1 cellular context compared by ENCODE assay signal in genomic region chr6:27809939-27810767, GRCh38.
TF ChIP-seq lines count a peak whose summit lies in the region.

No MANE protein-coding gene starts in this region.

TF ChIP-seq in HepG2, 621 proteins besides CTCF, POLR2A, EP300 and RAD21 (continued from another document and continues in another):
- peak; percentile 69 for TF ChIP-seq ELF3 (CRISPR knock-in tag; IDR thresholded peaks at IDR 0.05)
- TF ChIP-seq, protein P1, sequence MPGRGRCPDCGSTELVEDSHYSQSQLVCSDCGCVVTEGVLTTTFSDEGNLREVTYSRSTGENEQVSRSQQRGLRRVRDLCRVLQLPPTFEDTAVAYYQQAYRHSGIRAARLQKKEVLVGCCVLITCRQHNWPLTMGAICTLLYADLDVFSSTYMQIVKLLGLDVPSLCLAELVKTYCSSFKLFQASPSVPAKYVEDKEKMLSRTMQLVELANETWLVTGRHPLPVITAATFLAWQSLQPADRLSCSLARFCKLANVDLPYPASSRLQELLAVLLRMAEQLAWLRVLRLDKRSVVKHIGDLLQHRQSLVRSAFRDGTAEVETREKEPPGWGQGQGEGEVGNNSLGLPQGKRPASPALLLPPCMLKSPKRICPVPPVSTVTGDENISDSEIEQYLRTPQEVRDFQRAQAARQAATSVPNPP (CRISPR knock-in tag; IDR thresholded peaks at IDR 0.05) = peak; percentile 95
- TF ChIP-seq, protein P2, sequence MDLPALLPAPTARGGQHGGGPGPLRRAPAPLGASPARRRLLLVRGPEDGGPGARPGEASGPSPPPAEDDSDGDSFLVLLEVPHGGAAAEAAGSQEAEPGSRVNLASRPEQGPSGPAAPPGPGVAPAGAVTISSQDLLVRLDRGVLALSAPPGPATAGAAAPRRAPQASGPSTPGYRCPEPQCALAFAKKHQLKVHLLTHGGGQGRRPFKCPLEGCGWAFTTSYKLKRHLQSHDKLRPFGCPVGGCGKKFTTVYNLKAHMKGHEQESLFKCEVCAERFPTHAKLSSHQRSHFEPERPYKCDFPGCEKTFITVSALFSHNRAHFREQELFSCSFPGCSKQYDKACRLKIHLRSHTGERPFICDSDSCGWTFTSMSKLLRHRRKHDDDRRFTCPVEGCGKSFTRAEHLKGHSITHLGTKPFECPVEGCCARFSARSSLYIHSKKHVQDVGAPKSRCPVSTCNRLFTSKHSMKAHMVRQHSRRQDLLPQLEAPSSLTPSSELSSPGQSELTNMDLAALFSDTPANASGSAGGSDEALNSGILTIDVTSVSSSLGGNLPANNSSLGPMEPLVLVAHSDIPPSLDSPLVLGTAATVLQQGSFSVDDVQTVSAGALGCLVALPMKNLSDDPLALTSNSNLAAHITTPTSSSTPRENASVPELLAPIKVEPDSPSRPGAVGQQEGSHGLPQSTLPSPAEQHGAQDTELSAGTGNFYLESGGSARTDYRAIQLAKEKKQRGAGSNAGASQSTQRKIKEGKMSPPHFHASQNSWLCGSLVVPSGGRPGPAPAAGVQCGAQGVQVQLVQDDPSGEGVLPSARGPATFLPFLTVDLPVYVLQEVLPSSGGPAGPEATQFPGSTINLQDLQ (CRISPR knock-in tag; IDR thresholded peaks at IDR 0.05) = peak; percentile 87
- no peak for TF ChIP-seq ZBTB49 (CRISPR knock-in tag; IDR thresholded peaks at IDR 0.05; ENCODE audit: borderline replicate concordance)
- peak; percentile 60; the same call in 1 of the 2 replicates for TF ChIP-seq ZNF234 (CRISPR knock-in tag; conservative IDR thresholded peaks at IDR 0.05)
- TF ChIP-seq ZNF616 (CRISPR knock-in tag; IDR thresholded peaks at IDR 0.05; ENCODE audit: low read depth) = peak; percentile 94
- no peak for TF ChIP-seq PRPF4 (IDR thresholded peaks at IDR 0.05; ENCODE audit: low read depth, low read length, poor library complexity, severe bottlenecking)
- TF ChIP-seq, protein P3, sequence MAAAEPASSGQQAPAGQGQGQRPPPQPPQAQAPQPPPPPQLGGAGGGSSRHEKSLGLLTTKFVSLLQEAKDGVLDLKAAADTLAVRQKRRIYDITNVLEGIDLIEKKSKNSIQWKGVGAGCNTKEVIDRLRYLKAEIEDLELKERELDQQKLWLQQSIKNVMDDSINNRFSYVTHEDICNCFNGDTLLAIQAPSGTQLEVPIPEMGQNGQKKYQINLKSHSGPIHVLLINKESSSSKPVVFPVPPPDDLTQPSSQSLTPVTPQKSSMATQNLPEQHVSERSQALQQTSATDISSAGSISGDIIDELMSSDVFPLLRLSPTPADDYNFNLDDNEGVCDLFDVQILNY (CRISPR knock-in tag; conservative IDR thresholded peaks at IDR 0.05) = no peak
- TF ChIP-seq TAF15 (IDR thresholded peaks at IDR 0.05; ENCODE audit: low read depth, low read length, poor library complexity, severe bottlenecking) = peak; percentile 89
- TF ChIP-seq, protein P4, sequence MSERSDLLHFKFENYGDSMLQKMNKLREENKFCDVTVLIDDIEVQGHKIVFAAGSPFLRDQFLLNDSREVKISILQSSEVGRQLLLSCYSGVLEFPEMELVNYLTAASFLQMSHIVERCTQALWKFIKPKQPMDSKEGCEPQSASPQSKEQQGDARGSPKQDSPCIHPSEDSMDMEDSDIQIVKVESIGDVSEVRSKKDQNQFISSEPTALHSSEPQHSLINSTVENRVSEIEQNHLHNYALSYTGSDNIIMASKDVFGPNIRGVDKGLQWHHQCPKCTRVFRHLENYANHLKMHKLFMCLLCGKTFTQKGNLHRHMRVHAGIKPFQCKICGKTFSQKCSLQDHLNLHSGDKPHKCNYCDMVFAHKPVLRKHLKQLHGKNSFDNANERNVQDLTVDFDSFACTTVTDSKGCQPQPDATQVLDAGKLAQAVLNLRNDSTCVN (CRISPR knock-in tag; IDR thresholded peaks at IDR 0.05; ENCODE audit: borderline replicate concordance) = peak; percentile 81; the same call in 1 of the 2 replicates
- TF ChIP-seq ZHX2 (IDR thresholded peaks at IDR 0.05; ENCODE audit: low read depth) = no peak; the same call in 1 of the 2 replicates
- TF ChIP-seq ZHX2 (CRISPR knock-in tag; IDR thresholded peaks at IDR 0.05; ENCODE audit: borderline replicate concordance) = peak; percentile 23; the same call in 1 of the 2 replicates
- TF ChIP-seq, protein P5, sequence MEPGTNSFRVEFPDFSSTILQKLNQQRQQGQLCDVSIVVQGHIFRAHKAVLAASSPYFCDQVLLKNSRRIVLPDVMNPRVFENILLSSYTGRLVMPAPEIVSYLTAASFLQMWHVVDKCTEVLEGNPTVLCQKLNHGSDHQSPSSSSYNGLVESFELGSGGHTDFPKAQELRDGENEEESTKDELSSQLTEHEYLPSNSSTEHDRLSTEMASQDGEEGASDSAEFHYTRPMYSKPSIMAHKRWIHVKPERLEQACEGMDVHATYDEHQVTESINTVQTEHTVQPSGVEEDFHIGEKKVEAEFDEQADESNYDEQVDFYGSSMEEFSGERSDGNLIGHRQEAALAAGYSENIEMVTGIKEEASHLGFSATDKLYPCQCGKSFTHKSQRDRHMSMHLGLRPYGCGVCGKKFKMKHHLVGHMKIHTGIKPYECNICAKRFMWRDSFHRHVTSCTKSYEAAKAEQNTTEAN (CRISPR knock-in tag; conservative IDR thresholded peaks at IDR 0.05) = no peak
- peak; percentile 84 for TF ChIP-seq ZNF790 (CRISPR knock-in tag; IDR thresholded peaks at IDR 0.05; ENCODE audit: borderline replicate concordance)
- TF ChIP-seq KLF13 (CRISPR knock-in tag; IDR thresholded peaks at IDR 0.05) = 0 out of 2 replicates have a peak, but pooled peaks have one; percentile 61
- TF ChIP-seq TAF1 (CRISPR knock-in tag; IDR thresholded peaks at IDR 0.05) = peak; percentile 94
- no peak; the same call in 1 of the 2 replicates for TF ChIP-seq ATM (IDR thresholded peaks at IDR 0.05; ENCODE audit: borderline replicate concordance)
- TF ChIP-seq, protein P6, sequence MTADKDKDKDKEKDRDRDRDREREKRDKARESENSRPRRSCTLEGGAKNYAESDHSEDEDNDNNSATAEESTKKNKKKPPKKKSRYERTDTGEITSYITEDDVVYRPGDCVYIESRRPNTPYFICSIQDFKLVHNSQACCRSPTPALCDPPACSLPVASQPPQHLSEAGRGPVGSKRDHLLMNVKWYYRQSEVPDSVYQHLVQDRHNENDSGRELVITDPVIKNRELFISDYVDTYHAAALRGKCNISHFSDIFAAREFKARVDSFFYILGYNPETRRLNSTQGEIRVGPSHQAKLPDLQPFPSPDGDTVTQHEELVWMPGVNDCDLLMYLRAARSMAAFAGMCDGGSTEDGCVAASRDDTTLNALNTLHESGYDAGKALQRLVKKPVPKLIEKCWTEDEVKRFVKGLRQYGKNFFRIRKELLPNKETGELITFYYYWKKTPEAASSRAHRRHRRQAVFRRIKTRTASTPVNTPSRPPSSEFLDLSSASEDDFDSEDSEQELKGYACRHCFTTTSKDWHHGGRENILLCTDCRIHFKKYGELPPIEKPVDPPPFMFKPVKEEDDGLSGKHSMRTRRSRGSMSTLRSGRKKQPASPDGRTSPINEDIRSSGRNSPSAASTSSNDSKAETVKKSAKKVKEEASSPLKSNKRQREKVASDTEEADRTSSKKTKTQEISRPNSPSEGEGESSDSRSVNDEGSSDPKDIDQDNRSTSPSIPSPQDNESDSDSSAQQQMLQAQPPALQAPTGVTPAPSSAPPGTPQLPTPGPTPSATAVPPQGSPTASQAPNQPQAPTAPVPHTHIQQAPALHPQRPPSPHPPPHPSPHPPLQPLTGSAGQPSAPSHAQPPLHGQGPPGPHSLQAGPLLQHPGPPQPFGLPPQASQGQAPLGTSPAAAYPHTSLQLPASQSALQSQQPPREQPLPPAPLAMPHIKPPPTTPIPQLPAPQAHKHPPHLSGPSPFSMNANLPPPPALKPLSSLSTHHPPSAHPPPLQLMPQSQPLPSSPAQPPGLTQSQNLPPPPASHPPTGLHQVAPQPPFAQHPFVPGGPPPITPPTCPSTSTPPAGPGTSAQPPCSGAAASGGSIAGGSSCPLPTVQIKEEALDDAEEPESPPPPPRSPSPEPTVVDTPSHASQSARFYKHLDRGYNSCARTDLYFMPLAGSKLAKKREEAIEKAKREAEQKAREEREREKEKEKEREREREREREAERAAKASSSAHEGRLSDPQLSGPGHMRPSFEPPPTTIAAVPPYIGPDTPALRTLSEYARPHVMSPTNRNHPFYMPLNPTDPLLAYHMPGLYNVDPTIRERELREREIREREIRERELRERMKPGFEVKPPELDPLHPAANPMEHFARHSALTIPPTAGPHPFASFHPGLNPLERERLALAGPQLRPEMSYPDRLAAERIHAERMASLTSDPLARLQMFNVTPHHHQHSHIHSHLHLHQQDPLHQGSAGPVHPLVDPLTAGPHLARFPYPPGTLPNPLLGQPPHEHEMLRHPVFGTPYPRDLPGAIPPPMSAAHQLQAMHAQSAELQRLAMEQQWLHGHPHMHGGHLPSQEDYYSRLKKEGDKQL (CRISPR knock-in tag; IDR thresholded peaks at IDR 0.05; ENCODE audit: low read depth) = peak; percentile 45; the same call in 1 of the 2 replicates
- TF ChIP-seq SP4 (CRISPR knock-in tag; IDR thresholded peaks at IDR 0.05) = 0 out of 2 replicates have a peak, but pooled peaks have one; percentile 56
- peak; percentile 97 for TF ChIP-seq SALL1 (CRISPR knock-in tag; IDR thresholded peaks at IDR 0.05)
- TF ChIP-seq HES4 (CRISPR knock-in tag; IDR thresholded peaks at IDR 0.05; ENCODE audit: borderline replicate concordance) = peak; percentile 97
- TF ChIP-seq EHMT2 (IDR thresholded peaks at IDR 0.05; ENCODE audit: borderline replicate concordance, low read depth, low read length) = no peak; the same call in 1 of the 2 replicates
- peak; percentile 84 for TF ChIP-seq YEATS4 (CRISPR knock-in tag; IDR thresholded peaks at IDR 0.05; ENCODE audit: borderline replicate concordance)
- peak; percentile 97 for TF ChIP-seq ZFX (CRISPR knock-in tag; IDR thresholded peaks at IDR 0.05; ENCODE audit: low read depth)
- TF ChIP-seq, protein P7, sequence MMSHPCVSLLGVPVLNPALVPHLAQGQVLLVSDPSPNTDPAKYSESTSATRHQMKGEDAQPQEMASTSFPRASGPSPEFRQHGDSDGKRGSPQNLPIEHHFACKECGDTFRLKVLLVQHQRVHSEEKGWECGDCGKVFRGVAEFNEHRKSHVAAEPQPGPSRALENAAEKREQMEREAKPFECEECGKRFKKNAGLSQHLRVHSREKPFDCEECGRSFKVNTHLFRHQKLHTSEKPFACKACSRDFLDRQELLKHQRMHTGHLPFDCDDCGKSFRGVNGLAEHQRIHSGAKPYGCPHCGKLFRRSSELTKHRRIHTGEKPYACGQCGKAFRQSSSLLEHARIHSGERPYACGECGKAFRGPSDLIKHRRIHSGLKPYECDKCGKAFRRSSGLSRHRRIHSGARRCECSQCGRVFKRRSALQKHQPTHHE (CRISPR knock-in tag; IDR thresholded peaks at IDR 0.05; ENCODE audit: borderline replicate concordance) = no peak
- no peak for TF ChIP-seq SMARCE1 (IDR thresholded peaks at IDR 0.05; ENCODE audit: borderline replicate concordance)
- peak; percentile 97 for TF ChIP-seq BRD4 (CRISPR knock-in tag; IDR thresholded peaks at IDR 0.05)
